ENCODE assay signal across 1 cellular context in the genomic region with DNA sequence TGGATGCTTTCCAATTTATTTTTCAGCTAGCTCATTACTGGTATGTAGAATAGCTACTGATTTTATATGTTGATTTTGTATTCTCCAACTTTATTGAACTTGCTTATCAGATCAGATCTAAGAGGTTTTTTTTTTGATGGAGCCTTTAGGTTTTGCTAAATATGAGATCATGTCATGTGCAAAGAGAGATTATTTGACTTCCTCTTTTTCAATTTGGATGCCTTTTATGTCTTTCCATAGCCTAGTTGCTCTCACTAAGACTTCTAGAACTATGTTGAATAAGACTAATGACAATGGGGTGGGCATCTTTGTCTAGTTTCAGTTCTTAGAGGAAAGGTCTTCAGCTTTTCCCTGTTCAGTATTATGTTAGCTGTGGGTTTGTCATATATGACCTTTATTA.
TF ChIP-seq lines count a peak whose summit lies in the region.

No MANE protein-coding gene starts in this region.

TF ChIP-seq in A549, 52 proteins besides CTCF, POLR2A, EP300 and RAD21:
- TF ChIP-seq, protein P1, sequence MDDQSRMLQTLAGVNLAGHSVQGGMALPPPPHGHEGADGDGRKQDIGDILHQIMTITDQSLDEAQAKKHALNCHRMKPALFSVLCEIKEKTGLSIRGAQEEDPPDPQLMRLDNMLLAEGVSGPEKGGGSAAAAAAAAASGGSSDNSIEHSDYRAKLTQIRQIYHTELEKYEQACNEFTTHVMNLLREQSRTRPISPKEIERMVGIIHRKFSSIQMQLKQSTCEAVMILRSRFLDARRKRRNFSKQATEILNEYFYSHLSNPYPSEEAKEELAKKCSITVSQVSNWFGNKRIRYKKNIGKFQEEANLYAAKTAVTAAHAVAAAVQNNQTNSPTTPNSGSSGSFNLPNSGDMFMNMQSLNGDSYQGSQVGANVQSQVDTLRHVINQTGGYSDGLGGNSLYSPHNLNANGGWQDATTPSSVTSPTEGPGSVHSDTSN (IDR thresholded peaks at IDR 0.05) = no peak
- no peak for TF ChIP-seq HDAC2 (IDR thresholded peaks at IDR 0.05)
- TF ChIP-seq KDM5A (IDR thresholded peaks at IDR 0.05) = no peak
- TF ChIP-seq SMC3 (IDR thresholded peaks at IDR 0.05) = no peak
- no peak for TF ChIP-seq USF2 (IDR thresholded peaks at IDR 0.05)
- no peak for TF ChIP-seq SREBF2 (IDR thresholded peaks at IDR 0.05)
- TF ChIP-seq PHF8 (IDR thresholded peaks at IDR 0.05; ENCODE audit: borderline replicate concordance, low read depth) = no peak
- no peak for TF ChIP-seq JUN (IDR thresholded peaks at IDR 0.05)
- no peak for TF ChIP-seq ATOH8 (CRISPR knock-in tag; IDR thresholded peaks at IDR 0.05; ENCODE audit: low read depth)
- no peak for TF ChIP-seq EHMT2 (IDR thresholded peaks at IDR 0.05; ENCODE audit: low read depth)
- TF ChIP-seq CEBPB (IDR thresholded peaks at IDR 0.05) = no peak
- no peak for TF ChIP-seq ZC3H11A (IDR thresholded peaks at IDR 0.05)
- no peak for TF ChIP-seq RCOR1 (IDR thresholded peaks at IDR 0.05; ENCODE audit: low read depth, low read length)
- TF ChIP-seq RARB (CRISPR knock-in tag; IDR thresholded peaks at IDR 0.05) = no peak
- TF ChIP-seq ZFP36 (IDR thresholded peaks at IDR 0.05; ENCODE audit: borderline replicate concordance, partially characterized antibody) = no peak
